23 cellular contexts compared by ENCODE assay signal in genomic region chr17:70037498-70037897, GRCh38. TPM values are rescaled to one million over a fixed set of nuclear protein-coding genes. Genes with fewer than 3 reads are reported as not detected.
DNase-seq lines count a peak whose midpoint lies in the region; ATAC-seq, FAIRE-seq and TF ChIP-seq lines count a peak whose summit lies in the region.
"Had no signal": no experiment of that assay in that cellular context is flagged by ENCODE, and none has a peak within 500 bp of the region (broad histone marks: within the 10 kb centered on the region; RNA-seq: fewer than 3 reads in every experiment).

No MANE protein-coding gene starts in this region.

- H3K27ac Mint-ChIP-seq in GM23338: no peak overlapping the region
- H3K27ac Mint-ChIP-seq: T-helper 17 cell had no signal

- H3K4me3 Mint-ChIP-seq in GM23338: no peak overlapping the region
- H3K4me3 Mint-ChIP-seq: T-helper 17 cell had no signal

- ATAC-seq in pancreas (peak in 3 of 4 donors; percentile 61 to 82 (median 70)), GM21390 (IDR thresholded peaks at IDR 0.05; ENCODE audit: unreplicated experiment) (no peak), GM18868 (IDR thresholded peaks at IDR 0.05; ENCODE audit: unreplicated experiment) (no peak), GM23338 (no peak)
- ATAC-seq: T-helper 17 cell had no signal

- H3K4me2 ChIP-seq in GM23338: no peak overlapping the region
- H3K4me2 ChIP-seq: KMS-11 had no signal

- H4K20me1 ChIP-seq in GM23338 (replicated peaks; ENCODE audit: insufficient read depth): no peaks in the 10 kb centered on the region

- DNase-seq in DMS 273 (lab: John Stamatoyannopoulos, UW; ENCODE audit: unreplicated experiment) (peak; percentile 74), DMS153 (lab: John Stamatoyannopoulos, UW) (peak; percentile 67), NCI-H69 (lab: John Stamatoyannopoulos, UW) (peak; percentile 94), pancreas (no peak), GM23338 (ENCODE audit: low spot score) (no peak)
- DNase-seq: BE2C; DND-41; IMR-90; NCI-H187; NCI-H524 treated with DMSO at 0.1 percent for 48 hours; NK-92 treated with Interleukin-12 subunit alpha and Interleukin-12 subunit beta, amount 100 ng/mL, for 24 hours; SHP77 treated with DMSO at 0.1 percent for 48 hours; SW 1271; T-helper 17 cell had no signal

- H3F3A ChIP-seq in GM23338 (replicated peaks; ENCODE audit: low read depth): no peaks in the 10 kb centered on the region

- H3K9me3 Mint-ChIP-seq in GM23338: no peaks in the 10 kb centered on the region

- H3K4me1 ChIP-seq in pancreas: no peaks in the 10 kb centered on the region
- H3K4me1 ChIP-seq in GM23338 (ENCODE audit: insufficient read depth): no peaks in the 10 kb centered on the region
- H3K4me1 ChIP-seq: BE2C had no signal

- H3K9me2 ChIP-seq in GM23338 (ENCODE audit: insufficient read depth): no peaks in the 10 kb centered on the region

- no peaks in the 10 kb centered on the region for H3K79me2 ChIP-seq in GM23338 (replicated peaks; ENCODE audit: insufficient read depth)

- H3K36me3 ChIP-seq in pancreas (no peaks in the 10 kb centered on the region), GM23338 (ENCODE audit: insufficient read depth) (no peaks in the 10 kb centered on the region)
- H3K36me3 ChIP-seq: BE2C had no signal

- no peak overlapping the region for H3K27ac ChIP-seq in pancreas
- no peak overlapping the region for H3K27ac ChIP-seq in GM23338 (ENCODE audit: low read depth)
- H3K27ac ChIP-seq: KMS-11, RWPE1, SK-N-MC had no signal

- no peak overlapping the region for H3K4me3 ChIP-seq in pancreas
- no peak overlapping the region for H3K4me3 ChIP-seq in GM23338
- H3K4me3 ChIP-seq: SK-N-MC had no signal

- FAIRE-seq in pancreas (lab: Jason Lieb, UNC): no peak
- FAIRE-seq: D721Med, GM12891 had no signal

- TF ChIP-seq CTCF in pancreas (IDR thresholded peaks at IDR 0.05): no peak
- TF ChIP-seq CTCF in GM23338 (conservative IDR thresholded peaks at IDR 0.05; ENCODE audit: low read depth in 2 of 2): no peak

- WGBS in pancreas, 2 donors: 60 to 61% methylated on average over 2 of the region's 2 CpGs

- no peaks in the 10 kb centered on the region for H3K27me3 Mint-ChIP-seq in GM23338 (ENCODE audit: insufficient read depth, low read depth, poor library complexity)

- no peaks in the 10 kb centered on the region for H3K36me3 Mint-ChIP-seq in GM23338 (ENCODE audit: low read depth)

- no peak overlapping the region for H2AFZ ChIP-seq in GM23338

- H3K27me3 ChIP-seq in pancreas (no peaks in the 10 kb centered on the region), GM23338 (ENCODE audit: insufficient read depth) (no peaks in the 10 kb centered on the region)
- H3K27me3 ChIP-seq: BE2C had no signal

- intact Hi-C loops in pancreas (cut with DNase I): no loop called here

- peaks cover 3% of the 10 kb centered on the region; the same call in 2 of the 3 replicates for H3K4me1 Mint-ChIP-seq in GM23338
- H3K4me1 Mint-ChIP-seq: T-helper 17 cell had no signal

- H3K9me3 ChIP-seq in pancreas: no peaks in the 10 kb centered on the region
- H3K9me3 ChIP-seq: BE2C had no signal

TF ChIP-seq in GM23338, 12 proteins besides CTCF, POLR2A, EP300 and RAD21 (continues in another document):
- TF ChIP-seq ZNF114 (CRISPR knock-in tag; IDR thresholded peaks at IDR 0.05): no peak
- TF ChIP-seq ZNF331 (CRISPR knock-in tag; IDR thresholded peaks at IDR 0.05; ENCODE audit: low read depth): no peak
- no peak for TF ChIP-seq NANOG (IDR thresholded peaks at IDR 0.05; ENCODE audit: borderline replicate concordance)
- TF ChIP-seq, protein P1, sequence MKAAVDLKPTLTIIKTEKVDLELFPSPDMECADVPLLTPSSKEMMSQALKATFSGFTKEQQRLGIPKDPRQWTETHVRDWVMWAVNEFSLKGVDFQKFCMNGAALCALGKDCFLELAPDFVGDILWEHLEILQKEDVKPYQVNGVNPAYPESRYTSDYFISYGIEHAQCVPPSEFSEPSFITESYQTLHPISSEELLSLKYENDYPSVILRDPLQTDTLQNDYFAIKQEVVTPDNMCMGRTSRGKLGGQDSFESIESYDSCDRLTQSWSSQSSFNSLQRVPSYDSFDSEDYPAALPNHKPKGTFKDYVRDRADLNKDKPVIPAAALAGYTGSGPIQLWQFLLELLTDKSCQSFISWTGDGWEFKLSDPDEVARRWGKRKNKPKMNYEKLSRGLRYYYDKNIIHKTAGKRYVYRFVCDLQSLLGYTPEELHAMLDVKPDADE (IDR thresholded peaks at IDR 0.05): no peak
- TF ChIP-seq REST (IDR thresholded peaks at IDR 0.05; ENCODE audit: unreplicated experiment): no peak
- TF ChIP-seq POLR2AphosphoS5 (IDR thresholded peaks at IDR 0.05; ENCODE audit: low read depth): no peak
- no peak for TF ChIP-seq JUNB (IDR thresholded peaks at IDR 0.05; ENCODE audit: unreplicated experiment)
- no peak for TF ChIP-seq CREB1 (CRISPR knock-in tag; IDR thresholded peaks at IDR 0.05; ENCODE audit: low read depth)
- no peak for TF ChIP-seq STAT1 (IDR thresholded peaks at IDR 0.05; ENCODE audit: unreplicated experiment)
- TF ChIP-seq EZH2 (IDR thresholded peaks at IDR 0.05; ENCODE audit: low read depth, unreplicated experiment): no peak
- no peak for TF ChIP-seq EZH2phosphoT487 (IDR thresholded peaks at IDR 0.05; ENCODE audit: unreplicated experiment)

RNA-seq across cellular contexts. Expression of gene KCNJ16, which starts 37.5 kb away (rescaled TPM):
- total RNA-seq in pancreas: 10 to 100 TPM; 22.9 to 47.6 (median 28.4) TPM
- polyA plus RNA-seq in pancreas (10 to 100 TPM; 20.5 to 65.2 TPM), GM23338 (2016; fragmentation: Nextera tagmentation; extraction: Ambion mirVana) (not detected in 2 replicates)
- total RNA-seq in GM23338 (2014; rRNA removed; shearing (Covaris generic)): not detected in 2 replicates
- total RNA-seq: A673, H4, IMR-90, T-helper 17 cell had no signal
- polyA plus RNA-seq: IMR-90 had no signal

Comparison
In these comparisons a context has a peak if more than half of its experiments do, and no peak if none do; other contexts are left out.
1. DNase-seq: peak in DMS 273 (single experiment), DMS153 (single experiment) and NCI-H69 (single experiment); none in pancreas (0 of 6) and GM23338 (single experiment).
2. ATAC-seq: peak in pancreas (3 of 4); none in GM21390 (single experiment), GM18868 (single experiment) and GM23338 (single experiment).
3. RNA of gene KCNJ16, which starts 37.5 kb away (total RNA-seq): 22.9 to 47.6 TPM in pancreas; not detected in GM23338; every median in the first group is over 10 times any median in the second.